ENCODE assay signal across 9 cellular contexts in genomic region chr10:112792487-112793196, GRCh38.
A peak's percentile ranks its signal among the peaks of the same experiment; 100 is the strongest.
DNase-seq lines count a peak whose midpoint lies in the region; ATAC-seq, FAIRE-seq and TF ChIP-seq lines count a peak whose summit lies in the region.
"Had no signal": no experiment of that assay in that cellular context is flagged by ENCODE, and none has a peak within 500 bp of the region (broad histone marks: within the 10 kb centered on the region; RNA-seq: fewer than 3 reads in every experiment).

No MANE protein-coding gene starts in this region.

- H3K4me3 Mint-ChIP-seq in activated CD8-positive, alpha-beta memory T cell treated with anti-CD3 and anti-CD28 coated beads, Interleukin-2, amount 10 ng/mL, durations not matched to agents 7 days and 5 days, result no peak overlapping the region

- CTCF ChIA-PET in activated CD8-positive, alpha-beta memory T cell treated with anti-CD3 and anti-CD28 coated beads, Interleukin-2, amount 10 ng/mL, durations not matched to agents 7 days and 5 days (lab: Charles Lee), result no interaction called here

- no peaks in the 10 kb centered on the region for H3K4me1 Mint-ChIP-seq in activated CD8-positive, alpha-beta memory T cell treated with anti-CD3 and anti-CD28 coated beads, Interleukin-2, amount 10 ng/mL, durations not matched to agents 7 days and 5 days

- no peak for ATAC-seq in GM19324 (IDR thresholded peaks at IDR 0.05; ENCODE audit: low FRiP score, unreplicated experiment)
- no peak for ATAC-seq in activated CD8-positive, alpha-beta memory T cell treated with anti-CD3 and anti-CD28 coated beads, Interleukin-2, amount 10 ng/mL, durations not matched to agents 7 days and 5 days

- no peaks in the 10 kb centered on the region for H4K20me1 ChIP-seq in fibroblast of lung (ENCODE audit: control insufficient read depth, extremely low read depth, insufficient read depth, low read length)

- no peak overlapping the region for H3K27ac Mint-ChIP-seq in activated CD8-positive, alpha-beta memory T cell treated with anti-CD3 and anti-CD28 coated beads, Interleukin-2, amount 10 ng/mL, durations not matched to agents 7 days and 5 days

- FAIRE-seq in H54 (lab: Jason Lieb, UNC), result no peak

- TF ChIP-seq POLR2A in H54 (IDR thresholded peaks at IDR 0.05; ENCODE audit: low read depth, low read length), result no peak

- H3K27me3 Mint-ChIP-seq in activated CD8-positive, alpha-beta memory T cell treated with anti-CD3 and anti-CD28 coated beads, Interleukin-2, amount 10 ng/mL, durations not matched to agents 7 days and 5 days, result no peaks in the 10 kb centered on the region

- peaks cover 6% of the 10 kb centered on the region for H3K9me3 Mint-ChIP-seq in activated CD8-positive, alpha-beta memory T cell treated with anti-CD3 and anti-CD28 coated beads, Interleukin-2, amount 10 ng/mL, durations not matched to agents 7 days and 5 days (ENCODE audit: low read depth)

- H3K79me2 ChIP-seq in fibroblast of lung (ENCODE audit: control insufficient read depth, insufficient read depth, low read length), result no peaks in the 10 kb centered on the region

- no peak for TF ChIP-seq CTCF in AG10803 (conservative IDR thresholded peaks at IDR 0.05; ENCODE audit: low read length)
- TF ChIP-seq CTCF in fibroblast of lung (conservative IDR thresholded peaks at IDR 0.05 in 1 of 2, IDR thresholded peaks at IDR 0.05 in 1 of 2; ENCODE audit: low read depth in 1 of 2, low read length in 2 of 2), result no peak

- peak overlapping the region; percentile 34 for H3K4me3 ChIP-seq in AG10803 (ENCODE audit: low read length)
- peak overlapping the region in 2 of 4 experiments; percentile 0 to 13 for H3K4me3 ChIP-seq in fibroblast of lung (replicated peaks in 1 of 4; ENCODE audit: control extremely low read depth in 1 of 4, insufficient read depth in 1 of 4, low read depth in 3 of 4, low read length in 4 of 4)

- H3K9ac ChIP-seq in fibroblast of lung (ENCODE audit: insufficient read depth, low read length), result no peak overlapping the region

- peak overlapping the region; percentile 5 for H3K27ac ChIP-seq in fibroblast of lung (ENCODE audit: insufficient read depth, low read length)

- DNase-seq in AG10803 (ENCODE audit: low read depth) (peak; percentile 83), NCI-H524 (lab: John Stamatoyannopoulos, UW) (peak; percentile 56 to 80), fibroblast of lung (ENCODE audit: low read depth in 2 of 2) (peak; percentile 68 to 80), occipital lobe (lab: John Stamatoyannopoulos, UW) (peak; percentile 12), H54 (ENCODE audit: insufficient read length, low spot score) (no peak), UCSD-AML1 (lab: John Stamatoyannopoulos, UW; ENCODE audit: unreplicated experiment) (no peak)
- no peak for DNase-seq in activated CD8-positive, alpha-beta memory T cell treated with anti-CD3 and anti-CD28 coated beads, Interleukin-2, amount 10 ng/mL, durations not matched to agents 7 days and 5 days
- DNase-seq: Caco-2 had no signal

- peaks cover 9% of the 10 kb centered on the region for H3K36me3 Mint-ChIP-seq in activated CD8-positive, alpha-beta memory T cell treated with anti-CD3 and anti-CD28 coated beads, Interleukin-2, amount 10 ng/mL, durations not matched to agents 7 days and 5 days

- H2AFZ ChIP-seq in fibroblast of lung (ENCODE audit: low read length), result no peak overlapping the region

- H3K36me3 ChIP-seq in fibroblast of lung (ENCODE audit: control insufficient read depth, insufficient read depth, low read length), result no peaks in the 10 kb centered on the region

- H3K9me3 ChIP-seq in fibroblast of lung (ENCODE audit: control insufficient read depth, insufficient read depth, low read depth, low read length), result no peaks in the 10 kb centered on the region

- H3K4me1 ChIP-seq in fibroblast of lung (ENCODE audit: control insufficient read depth, extremely low read depth, insufficient read depth, low read length), result peaks cover 2% of the 10 kb centered on the region

- H3K27me3 ChIP-seq in fibroblast of lung (ENCODE audit: control insufficient read depth, insufficient read depth, low read length), result no peaks in the 10 kb centered on the region

- peak overlapping the region; percentile 80 for H3K4me2 ChIP-seq in fibroblast of lung (ENCODE audit: extremely low read depth, insufficient read depth, low read length)

Comparison
In these comparisons a context has a peak if more than half of its experiments do, and no peak if none do; other contexts are left out.
1. DNase-seq: peak in AG10803 (single experiment), NCI-H524 (2 of 2), fibroblast of lung (2 of 2) and occipital lobe (single experiment); none in activated CD8-positive, alpha-beta memory T cell treated with anti-CD3 and anti-CD28 coated beads, Interleukin-2, amount 10 ng/mL, durations not matched to agents 7 days and 5 days (single experiment), H54 (single experiment) and UCSD-AML1 (single experiment).